30 cellular contexts compared by ENCODE assay signal in the genomic region with DNA sequence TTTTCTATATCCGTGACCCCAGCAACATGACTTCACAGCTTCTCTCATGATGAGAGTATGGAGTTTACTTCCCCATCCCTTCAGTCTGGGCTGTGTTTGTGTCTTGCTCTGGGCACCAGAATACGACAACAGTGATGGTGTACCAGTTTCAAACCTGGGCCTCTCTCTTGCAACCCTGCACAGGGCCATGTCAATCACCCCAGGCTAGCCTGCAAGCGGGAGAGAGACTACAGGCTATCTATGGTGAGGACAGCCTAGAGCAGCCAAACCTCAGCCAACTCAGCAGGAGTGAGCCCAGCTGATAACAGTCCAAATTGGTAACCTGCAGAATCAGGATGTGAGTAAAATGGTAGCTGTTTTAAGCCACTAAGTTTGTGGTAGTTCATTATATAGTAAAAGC.
"Had no signal": no experiment of that assay in that cellular context is flagged by ENCODE, and none has a peak within 500 bp of the region (broad histone marks: within the 10 kb centered on the region; RNA-seq: fewer than 3 reads in every experiment).

No MANE protein-coding gene starts in this region.

- H3K27me3 ChIP-seq: MG63, Peyer's patch had no signal

- H3K4me1 ChIP-seq: Peyer's patch had no signal

- DNase-seq: activated B cell treated with CpG ODN at 0.5 μM for 24 hours; activated CD4-positive, alpha-beta memory T cell treated with anti-CD3 and anti-CD28 coated beads for 36 hours; activated CD4-positive, alpha-beta T cell treated with anti-CD3 and anti-CD28 coated beads for 4 hours; activated CD4-positive, alpha-beta T cell treated with anti-CD3 and anti-CD28 coated beads, Interleukin-2, amount 50 U/mL, for 1 hour; activated CD4-positive, CD25-positive, alpha-beta regulatory T cell treated with anti-CD3 and anti-CD28 coated beads, Interleukin-2, amount 50 U/mL, for 72 hours; activated CD8-positive, alpha-beta memory T cell treated with anti-CD3 and anti-CD28 coated beads, Interleukin-2, amount 50 U/mL, for 4 hours; activated naive CD4-positive, alpha-beta T cell treated with anti-CD3 and anti-CD28 coated beads, Interleukin-2, amount 10 ng/mL, durations not matched to agents 7 days and 5 days; activated naive CD8-positive, alpha-beta T cell treated with anti-CD3 and anti-CD28 coated beads, Interleukin-2, amount 50 U/mL, for 24 hours; activated T-cell treated with anti-CD3 and anti-CD28 coated beads for 4 hours; activated T-cell treated with anti-CD3 and anti-CD28 coated beads, Interleukin-2, amount 50 U/mL, for 4 hours; anterior cingulate cortex; Kasumi-1; KG1; MG63; NCI-H1048; NCI-H1105 treated with DMSO at 0.1 percent for 48 hours; NCI-H1436; NCI-H1694; NCI-H1930; NCI-H2081 treated with DMSO at 0.1 percent for 48 hours; NCI-H345; NCI-H524 treated with DMSO at 0.1 percent for 48 hours; PC-3; Peyer's patch; RPMI8226; SW 1271; T-helper 1 cell; T-helper 2 cell; T-helper 9 cell had no signal

- H3K36me3 ChIP-seq: MG63, Peyer's patch had no signal

- H3K9me3 ChIP-seq: MG63, Peyer's patch had no signal

- H3K4me3 ChIP-seq: MG63, Peyer's patch had no signal

- ATAC-seq: activated naive CD8-positive, alpha-beta T cell treated with anti-CD3 and anti-CD28 coated beads, Interleukin-2, amount 50 U/mL, for 24 hours; activated T-cell treated with anti-CD3 and anti-CD28 coated beads, Interleukin-2, amount 50 U/mL, for 4 hours; PC-3 had no signal

- H3K27ac ChIP-seq: Peyer's patch, VCaP had no signal
